In genomic region chr12:106696071-106696470, GRCh38 we compare ENCODE assay signal across 26 cellular contexts.
"Had no signal": no experiment of that assay in that cellular context is flagged by ENCODE, and none has a peak within 500 bp of the region (broad histone marks: within the 10 kb centered on the region; RNA-seq: fewer than 3 reads in every experiment).

No MANE protein-coding gene starts in this region.

- H3K4me1 Mint-ChIP-seq: endodermal cell; mesothelial cell of epicardium; naive thymus-derived CD4-positive, alpha-beta T cell had no signal

- H3K27ac Mint-ChIP-seq: endodermal cell; mesothelial cell of epicardium; naive thymus-derived CD4-positive, alpha-beta T cell had no signal

- H3K9me3 ChIP-seq: esophagus squamous epithelium, gastrocnemius medialis, lower lobe of right lung, mucosa of descending colon had no signal

- H3K4me3 ChIP-seq: coronary artery, dorsolateral prefrontal cortex, esophagus squamous epithelium, gastrocnemius medialis, heart right ventricle, left lung, lower lobe of right lung, mucosa of descending colon had no signal

- H3K27ac ChIP-seq: coronary artery, dorsolateral prefrontal cortex, epithelial cell of prostate, esophagus squamous epithelium, gastrocnemius medialis, heart right ventricle, left lung, lower lobe of right lung had no signal

- DNase-seq: dermis blood vessel endothelial cell; dorsolateral prefrontal cortex; effector CD4-positive, alpha-beta T cell; effector memory CD4-positive, alpha-beta T cell; endodermal cell; erythroblast; esophagus squamous epithelium; foreskin fibroblast; foreskin melanocyte; gastrocnemius medialis; glutamatergic neuron; heart right ventricle; hippocampal formation; kidney; kidney glomerular epithelial cell; left colon; left lung; left ventricle myocardium superior; lower lobe of right lung; mesenchymal stem cell; mucosa of descending colon; naive thymus-derived CD4-positive, alpha-beta T cell had no signal

- ATAC-seq: esophagus mucosa; gastrocnemius medialis; heart right ventricle; left lung; left ventricle myocardium superior; lower lobe of right lung; naive thymus-derived CD4-positive, alpha-beta T cell had no signal

- H3K27me3 ChIP-seq: dorsolateral prefrontal cortex, gastrocnemius medialis, heart right ventricle, left lung had no signal

- H3K4me1 ChIP-seq: esophagus squamous epithelium, gastrocnemius medialis, heart right ventricle, left lung, lower lobe of right lung had no signal

- H3K4me3 Mint-ChIP-seq: endodermal cell; mesothelial cell of epicardium; naive thymus-derived CD4-positive, alpha-beta T cell had no signal

- H3K36me3 ChIP-seq: esophagus squamous epithelium, gastrocnemius medialis, heart right ventricle, left lung, lower lobe of right lung had no signal
